Comparison of ENCODE assay signal across 8 cellular contexts in genomic region chr9:132670816-132671371, GRCh38. TPM values are rescaled to one million over a fixed set of nuclear protein-coding genes. Genes with fewer than 3 reads are reported as not detected.
DNase-seq lines count a peak whose midpoint lies in the region; ATAC-seq and TF ChIP-seq lines count a peak whose summit lies in the region.

No MANE protein-coding gene starts in this region.

- intact Hi-C loops in tibial artery (cut with DNase I; ENCODE audit: low total_unique reads), result loop anchor here (10.0 kb wide), 1 partner anchor 204 kb away; the partner anchor contains the start of genes AK8 and SPACA9

- H2AFZ ChIP-seq in neural progenitor cell (replicated peaks), result no peak overlapping the region

- H3K4me3 Mint-ChIP-seq in HFFc6 (peak overlapping the region; percentile 96), neural progenitor cell (peak overlapping the region; percentile 95)

- H3K27me3 ChIP-seq in neural progenitor cell, result no peaks in the 10 kb centered on the region
- no peaks in the 10 kb centered on the region for H3K27me3 ChIP-seq in tibial artery

- H3K36me3 ChIP-seq in neural progenitor cell, result no peaks in the 10 kb centered on the region
- no peaks in the 10 kb centered on the region for H3K36me3 ChIP-seq in tibial artery

- H3K4me1 Mint-ChIP-seq in HFFc6 (ENCODE audit: low read depth) (peaks cover 57% of the 10 kb centered on the region), neural progenitor cell (peaks cover 26% of the 10 kb centered on the region)

- H3K9ac ChIP-seq in neural progenitor cell, result peak overlapping the region; percentile 76

- H3K9me3 ChIP-seq in neural progenitor cell (ENCODE audit: low read depth) (no peaks in the 10 kb centered on the region), tibial artery (no peaks in the 10 kb centered on the region)

- no peak for TF ChIP-seq CTCF in GM12865 (IDR thresholded peaks at IDR 0.05; ENCODE audit: insufficient read depth, low read depth, low read length, missing control alignments)
- TF ChIP-seq CTCF in HFFc6 (IDR thresholded peaks at IDR 0.05), result no peak
- no peak for TF ChIP-seq CTCF in neural progenitor cell (IDR thresholded peaks at IDR 0.05)
- TF ChIP-seq CTCF in tibial artery (IDR thresholded peaks at IDR 0.05), result no peak

- H3K27ac Mint-ChIP-seq in HFFc6, result peak overlapping the region; percentile 92
- peak overlapping the region; percentile 70 for H3K27ac Mint-ChIP-seq in neural progenitor cell

- H3K36me3 Mint-ChIP-seq in HFFc6 (ENCODE audit: low read depth) (peaks cover 29% of the 10 kb centered on the region), neural progenitor cell (peaks cover 17% of the 10 kb centered on the region)

- peak; percentile 12 for ATAC-seq in esophagus mucosa

- DNase-seq in GM12865 (ENCODE audit: low read depth), result peak; percentile 63
- peak; percentile 12 for DNase-seq in HFFc6
- DNase-seq in NCI-H2227 treated with DMSO at 0.1 percent for 48 hours (lab: John Stamatoyannopoulos, UW), result peak; percentile 3
- DNase-seq in activated T-cell treated with anti-CD3 and anti-CD28 coated beads for 1 hour (ENCODE audit: low read depth), result peak; percentile 27
- DNase-seq in neural progenitor cell (ENCODE audit: low spot score), result peak; percentile 79
- DNase-seq in tibial artery, result peak; percentile 28 to 64
- DNase-seq in NCI-H1105 treated with DMSO at 0.1 percent for 48 hours (lab: John Stamatoyannopoulos, UW), result no peak

- H4K20me1 ChIP-seq in neural progenitor cell (ENCODE audit: low read depth), result peaks cover 43% of the 10 kb centered on the region

- peaks cover 90% of the 10 kb centered on the region for H3K79me2 ChIP-seq in neural progenitor cell (ENCODE audit: low read depth)

- no peak overlapping the region for H3K27ac ChIP-seq in neural progenitor cell
- peak overlapping the region; percentile 95 to 96 for H3K27ac ChIP-seq in tibial artery

- H3K4me1 ChIP-seq in neural progenitor cell, result peaks cover 14% of the 10 kb centered on the region
- peaks cover 0 to 54% (median 23%) of the 10 kb centered on the region in 4 donors for H3K4me1 ChIP-seq in tibial artery

- peak overlapping the region; percentile 91 for H3K4me3 ChIP-seq in GM12865 (ENCODE audit: low read depth, low read length)
- peak overlapping the region; percentile 73 for H3K4me3 ChIP-seq in neural progenitor cell
- peak overlapping the region; percentile 94 to 96 for H3K4me3 ChIP-seq in tibial artery

- peaks cover 21% of the 10 kb centered on the region for H3F3A ChIP-seq in neural progenitor cell (ENCODE audit: low read depth)

- H3K27me3 Mint-ChIP-seq in HFFc6 (ENCODE audit: insufficient read depth) (no peaks in the 10 kb centered on the region), neural progenitor cell (ENCODE audit: insufficient read depth, low read depth) (no peaks in the 10 kb centered on the region)

- H3K4me2 ChIP-seq in neural progenitor cell, result peak overlapping the region; percentile 83

- no peaks in the 10 kb centered on the region; the same call in 1 of the 2 replicates for H3K9me3 Mint-ChIP-seq in HFFc6
- no peaks in the 10 kb centered on the region for H3K9me3 Mint-ChIP-seq in neural progenitor cell

RNA-seq across cellular contexts. Expression of gene GTF3C4, which starts 0.6 kb away (rescaled TPM):
- total RNA-seq in HFFc6 (2021; fragmentation: NEBNext Ultra II Directional; extraction: Animal tissue kit (Norgen Biotek cat#: 25700)), result 10 to 100 TPM; 13.5 to 16.0 (median 15.1) TPM
- total RNA-seq in esophagus mucosa (12.8 TPM), neural progenitor cell (ENCODE audit: low replicate concordance) (26.4 and 31.4 TPM in 2 replicates)

RNA-seq across cellular contexts. Expression of gene DDX31, which starts 1.1 kb away (rescaled TPM):
- total RNA-seq in HFFc6 (2021; fragmentation: NEBNext Ultra II Directional; extraction: Animal tissue kit (Norgen Biotek cat#: 25700)), result 10 to 100 TPM in 5 of 6 experiments, 1 to 10 TPM in 1; 9.6 to 16.2 (median 14.9) TPM
- 6.4 TPM for total RNA-seq in esophagus mucosa
- 22.9 and 25.7 TPM in 2 replicates for total RNA-seq in neural progenitor cell (ENCODE audit: low replicate concordance)
